ENCODE assay signal across 8 cellular contexts in genomic region chr1:10211805-10212405, GRCh38. TPM values are rescaled to one million over a fixed set of nuclear protein-coding genes. Genes with fewer than 3 reads are reported as not detected.
A peak's percentile ranks its signal among the peaks of the same experiment; 100 is the strongest.
DNase-seq lines count a peak whose midpoint lies in the region; ATAC-seq and TF ChIP-seq lines count a peak whose summit lies in the region.

No MANE protein-coding gene starts in this region.

- in situ Hi-C loops in KBM-7 (cut with MboI; ENCODE audit: low pct_unique_long_range_greater_than_20kb, low sequenced_read_pairs) = no loop called here

- no peak for TF ChIP-seq CTCF in kidney epithelial cell (IDR thresholded peaks at IDR 0.05; ENCODE audit: insufficient read depth, low read length, poor library complexity, severe bottlenecking)

- peaks cover 30% of the 10 kb centered on the region for H3K4me1 ChIP-seq in CD4-positive, alpha-beta memory T cell (ENCODE audit: insufficient read depth, low read length)
- peaks cover 10 to 46% (median 39%) of the 10 kb centered on the region in 5 donors for H3K4me1 ChIP-seq in subcutaneous abdominal adipose tissue (ENCODE audit: control insufficient read depth in 5 of 5, insufficient read depth in 5 of 5, low read length in 5 of 5)

- H3K9me3 ChIP-seq in CD4-positive, alpha-beta memory T cell (ENCODE audit: control insufficient read depth in 1 of 2, low read length in 2 of 2) = no peaks in the 10 kb centered on the region
- H3K9me3 ChIP-seq in subcutaneous abdominal adipose tissue (ENCODE audit: control insufficient read depth in 5 of 5, low read length in 5 of 5) = no peaks in the 10 kb centered on the region

- CTCF ChIA-PET in CD4-positive, alpha-beta memory T cell (lab: Charles Lee; ENCODE audit: partially characterized antibody) = interaction anchor here (1.0 kb wide), 1 partner anchor 10 kb away, joined by 3 read pairs; no protein-coding TSS in a partner anchor

- POLR2A ChIA-PET in CD4-positive, alpha-beta memory T cell (lab: Charles Lee; ENCODE audit: partially characterized antibody) = no interaction called here

- ATAC-seq in HG03439 (IDR thresholded peaks at IDR 0.05; ENCODE audit: unreplicated experiment) (no peak), GM21825 (IDR thresholded peaks at IDR 0.05; ENCODE audit: unreplicated experiment) (no peak)

- peaks cover 0 to 3% of the 10 kb centered on the region in 2 donors for H3K27me3 Mint-ChIP-seq in CD4-positive, alpha-beta memory T cell

- H3K9ac ChIP-seq in subcutaneous abdominal adipose tissue (ENCODE audit: low read length in 5 of 5) = peak overlapping the region; percentile 16 to 100 (median 95)

- H3K27ac ChIP-seq in CD4-positive, alpha-beta memory T cell (ENCODE audit: low read depth, low read length) = no peak overlapping the region
- peak overlapping the region; percentile 98 for H3K27ac ChIP-seq in subcutaneous abdominal adipose tissue (ENCODE audit: low read depth, low read length)

- peak overlapping the region; percentile 42 to 93 for H3K4me3 ChIP-seq in CD4-positive, alpha-beta memory T cell (ENCODE audit: low read length in 2 of 2)
- H3K4me3 ChIP-seq in kidney epithelial cell (ENCODE audit: low read depth, low read length) = peak overlapping the region; percentile 95
- H3K4me3 ChIP-seq in subcutaneous abdominal adipose tissue (ENCODE audit: low read depth in 1 of 5, low read length in 5 of 5) = peak overlapping the region; percentile 78 to 100 (median 96)

- H3K4me1 Mint-ChIP-seq in CD4-positive, alpha-beta memory T cell = peaks cover 24 to 51% (median 38%) of the 10 kb centered on the region in 4 donors

- peak overlapping the region; percentile 48 to 90 (median 83) for H3K27ac Mint-ChIP-seq in CD4-positive, alpha-beta memory T cell

- H3K9me3 Mint-ChIP-seq in CD4-positive, alpha-beta memory T cell = no peaks in the 10 kb centered on the region

- peaks cover 0 to 9% of the 10 kb centered on the region in 2 donors for H3K36me3 Mint-ChIP-seq in CD4-positive, alpha-beta memory T cell

- intact Hi-C loops in CD4-positive, alpha-beta memory T cell (cut with micrococcal nuclease) = no loop called here
- intact Hi-C loops in posterior vena cava (cut with DNase I) = no loop called here

- no peaks in the 10 kb centered on the region for H3K27me3 ChIP-seq in CD4-positive, alpha-beta memory T cell (ENCODE audit: insufficient read depth, low read length)
- H3K27me3 ChIP-seq in kidney epithelial cell (ENCODE audit: control insufficient read depth, insufficient read depth, low read length) (no peaks in the 10 kb centered on the region), subcutaneous abdominal adipose tissue (ENCODE audit: control insufficient read depth in 5 of 5, insufficient read depth in 4 of 5, low read length in 5 of 5) (no peaks in the 10 kb centered on the region)

- H3K36me3 ChIP-seq in CD4-positive, alpha-beta memory T cell (ENCODE audit: insufficient read depth, low read length) = no peaks in the 10 kb centered on the region
- no peaks in the 10 kb centered on the region for H3K36me3 ChIP-seq in kidney epithelial cell (ENCODE audit: control insufficient read depth, insufficient read depth, low read length)
- H3K36me3 ChIP-seq in subcutaneous abdominal adipose tissue (ENCODE audit: control insufficient read depth in 5 of 5, insufficient read depth in 5 of 5, low read length in 5 of 5) = no peaks in the 10 kb centered on the region

- peak overlapping the region; percentile 65 to 88 (median 82) for H3K4me3 Mint-ChIP-seq in CD4-positive, alpha-beta memory T cell

- DNase-seq in CD4-positive, alpha-beta memory T cell = no peak
- DNase-seq in KBM-7 = peak; percentile 44
- peak in 33 of 58 donors; percentile 24 to 85 (median 64) for DNase-seq in anterior cingulate cortex (lab: John Stamatoyannopoulos, UW)
- no peak for DNase-seq in kidney epithelial cell (ENCODE audit: low read depth)
- no peak for DNase-seq in posterior vena cava (ENCODE audit: low spot score)

RNA-seq across cellular contexts. Expression of gene KIF1B, which starts 1.5 kb away (rescaled TPM):
- total RNA-seq in CD4-positive, alpha-beta memory T cell = 10 to 100 TPM; 16.8 to 18.1 TPM
- 1 to 10 TPM; 1.3 to 4.7 TPM for polyA plus RNA-seq in CD4-positive, alpha-beta memory T cell
- total RNA-seq in kidney epithelial cell (33.5 and 33.9 TPM in 2 replicates), posterior vena cava (10 to 100 TPM; 47.9 to 79.4 TPM)

Comparison
In these comparisons a context has a peak if more than half of its experiments do, and no peak if none do; other contexts are left out.
1. DNase-seq: peak in KBM-7 (single experiment) and anterior cingulate cortex (33 of 58); none in CD4-positive, alpha-beta memory T cell (0 of 5), kidney epithelial cell (single experiment) and posterior vena cava (single experiment).
2. Peak in every context shown above with its lines, with median percentiles within 50 percentile points of each other: H3K4me3 ChIP-seq.